ENCODE assay signal across 1 cellular context in the genomic region with DNA sequence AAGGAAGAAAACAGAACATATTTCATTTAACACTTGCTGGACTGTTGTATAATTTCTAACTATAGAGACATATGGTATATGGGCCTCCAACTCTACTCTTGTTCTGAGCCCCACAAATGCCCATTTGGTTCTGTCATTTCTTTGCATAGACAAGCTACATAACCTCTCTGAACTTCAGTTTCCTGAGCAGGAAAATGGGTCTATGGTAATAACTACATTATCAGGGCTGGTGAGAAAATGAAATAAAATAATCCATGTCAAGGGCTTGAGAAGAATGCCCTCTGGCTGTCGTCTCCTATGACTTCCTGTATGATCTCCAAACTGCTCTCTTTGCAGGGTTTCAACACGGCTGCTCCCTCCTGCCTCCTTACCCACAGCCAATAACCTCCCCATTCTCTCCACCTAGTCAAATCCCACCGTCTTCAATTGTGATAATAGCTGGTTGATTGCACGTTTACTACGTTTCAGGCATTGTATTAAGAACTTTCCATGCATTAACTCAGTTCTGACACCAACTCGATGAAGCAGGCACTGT.
A peak's percentile ranks its signal among the peaks of the same experiment; 100 is the strongest.
TF ChIP-seq lines count a peak whose summit lies in the region.

No MANE protein-coding gene starts in this region.

TF ChIP-seq in HepG2, 621 proteins besides CTCF, POLR2A, EP300 and RAD21 (continued from another document):
- TF ChIP-seq ZBED4 (CRISPR knock-in tag; IDR thresholded peaks at IDR 0.05; ENCODE audit: borderline replicate concordance) (0 out of 2 replicates have a peak, but pooled peaks have one; percentile 7), CCAR2 (optimal IDR thresholded peaks at IDR 0.05; ENCODE audit: low read depth, low read length) (no peak), PCBP2 (optimal IDR thresholded peaks at IDR 0.05; ENCODE audit: low read depth, low read length, poor library complexity, severe bottlenecking) (no peak), ZNF318 (CRISPR knock-in tag; IDR thresholded peaks at IDR 0.05) (no peak), NRL (CRISPR knock-in tag; IDR thresholded peaks at IDR 0.05; ENCODE audit: borderline replicate concordance) (no peak), BRCA1 (CRISPR knock-in tag; IDR thresholded peaks at IDR 0.05) (peak; percentile 84; the same call in 1 of the 2 replicates), KDM1A (CRISPR knock-in tag; IDR thresholded peaks at IDR 0.05) (no peak), FOXM1 (CRISPR knock-in tag; IDR thresholded peaks at IDR 0.05) (peak; percentile 6; the same call in 1 of the 2 replicates), GTF3A (CRISPR knock-in tag; conservative IDR thresholded peaks at IDR 0.05) (no peak), ZNF138 (CRISPR knock-in tag; IDR thresholded peaks at IDR 0.05; ENCODE audit: low read depth) (0 out of 2 replicates have a peak, but pooled peaks have one; percentile 3), ZNF282 (IDR thresholded peaks at IDR 0.05; ENCODE audit: partially characterized antibody) (no peak), NPAS2 (CRISPR knock-in tag; IDR thresholded peaks at IDR 0.05; ENCODE audit: borderline replicate concordance) (no peak), SMYD3 (CRISPR knock-in tag; IDR thresholded peaks at IDR 0.05) (no peak), CENPT (CRISPR knock-in tag; IDR thresholded peaks at IDR 0.05; ENCODE audit: low read depth) (no peak), NFE2L1 (CRISPR knock-in tag; IDR thresholded peaks at IDR 0.05; ENCODE audit: borderline replicate concordance) (no peak), TEAD3 (CRISPR knock-in tag; optimal IDR thresholded peaks at IDR 0.05; ENCODE audit: borderline replicate concordance) (no peak), E2F5 (CRISPR knock-in tag; conservative IDR thresholded peaks at IDR 0.05) (no peak), CAMTA2 (CRISPR knock-in tag; IDR thresholded peaks at IDR 0.05; ENCODE audit: borderline replicate concordance) (no peak), IRF1 (CRISPR knock-in tag; IDR thresholded peaks at IDR 0.05; ENCODE audit: low read depth) (no peak), FLYWCH1 (CRISPR knock-in tag; IDR thresholded peaks at IDR 0.05) (no peak), ZFP36L1 (CRISPR knock-in tag; IDR thresholded peaks at IDR 0.05) (no peak), TOPORS (CRISPR knock-in tag; IDR thresholded peaks at IDR 0.05) (no peak), LCORL (IDR thresholded peaks at IDR 0.05) (no peak), LCORL (CRISPR knock-in tag; IDR thresholded peaks at IDR 0.05) (no peak; the same call in 1 of the 2 replicates), ISX (CRISPR knock-in tag; conservative IDR thresholded peaks at IDR 0.05) (no peak), HBP1 (CRISPR knock-in tag; IDR thresholded peaks at IDR 0.05; ENCODE audit: low read depth) (no peak), ZNF556 (CRISPR knock-in tag; IDR thresholded peaks at IDR 0.05; ENCODE audit: borderline replicate concordance) (no peak), CBX5 (CRISPR knock-in tag; IDR thresholded peaks at IDR 0.05; ENCODE audit: borderline replicate concordance) (no peak)
- TF ChIP-seq, protein P1, sequence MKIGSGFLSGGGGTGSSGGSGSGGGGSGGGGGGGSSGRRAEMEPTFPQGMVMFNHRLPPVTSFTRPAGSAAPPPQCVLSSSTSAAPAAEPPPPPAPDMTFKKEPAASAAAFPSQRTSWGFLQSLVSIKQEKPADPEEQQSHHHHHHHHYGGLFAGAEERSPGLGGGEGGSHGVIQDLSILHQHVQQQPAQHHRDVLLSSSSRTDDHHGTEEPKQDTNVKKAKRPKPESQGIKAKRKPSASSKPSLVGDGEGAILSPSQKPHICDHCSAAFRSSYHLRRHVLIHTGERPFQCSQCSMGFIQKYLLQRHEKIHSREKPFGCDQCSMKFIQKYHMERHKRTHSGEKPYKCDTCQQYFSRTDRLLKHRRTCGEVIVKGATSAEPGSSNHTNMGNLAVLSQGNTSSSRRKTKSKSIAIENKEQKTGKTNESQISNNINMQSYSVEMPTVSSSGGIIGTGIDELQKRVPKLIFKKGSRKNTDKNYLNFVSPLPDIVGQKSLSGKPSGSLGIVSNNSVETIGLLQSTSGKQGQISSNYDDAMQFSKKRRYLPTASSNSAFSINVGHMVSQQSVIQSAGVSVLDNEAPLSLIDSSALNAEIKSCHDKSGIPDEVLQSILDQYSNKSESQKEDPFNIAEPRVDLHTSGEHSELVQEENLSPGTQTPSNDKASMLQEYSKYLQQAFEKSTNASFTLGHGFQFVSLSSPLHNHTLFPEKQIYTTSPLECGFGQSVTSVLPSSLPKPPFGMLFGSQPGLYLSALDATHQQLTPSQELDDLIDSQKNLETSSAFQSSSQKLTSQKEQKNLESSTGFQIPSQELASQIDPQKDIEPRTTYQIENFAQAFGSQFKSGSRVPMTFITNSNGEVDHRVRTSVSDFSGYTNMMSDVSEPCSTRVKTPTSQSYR (CRISPR knock-in tag; IDR thresholded peaks at IDR 0.05; ENCODE audit: borderline replicate concordance), result no peak
- TF ChIP-seq, protein P2, sequence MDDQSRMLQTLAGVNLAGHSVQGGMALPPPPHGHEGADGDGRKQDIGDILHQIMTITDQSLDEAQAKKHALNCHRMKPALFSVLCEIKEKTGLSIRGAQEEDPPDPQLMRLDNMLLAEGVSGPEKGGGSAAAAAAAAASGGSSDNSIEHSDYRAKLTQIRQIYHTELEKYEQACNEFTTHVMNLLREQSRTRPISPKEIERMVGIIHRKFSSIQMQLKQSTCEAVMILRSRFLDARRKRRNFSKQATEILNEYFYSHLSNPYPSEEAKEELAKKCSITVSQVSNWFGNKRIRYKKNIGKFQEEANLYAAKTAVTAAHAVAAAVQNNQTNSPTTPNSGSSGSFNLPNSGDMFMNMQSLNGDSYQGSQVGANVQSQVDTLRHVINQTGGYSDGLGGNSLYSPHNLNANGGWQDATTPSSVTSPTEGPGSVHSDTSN (CRISPR knock-in tag; IDR thresholded peaks at IDR 0.05; ENCODE audit: borderline replicate concordance), result no peak
- TF ChIP-seq, protein P3, sequence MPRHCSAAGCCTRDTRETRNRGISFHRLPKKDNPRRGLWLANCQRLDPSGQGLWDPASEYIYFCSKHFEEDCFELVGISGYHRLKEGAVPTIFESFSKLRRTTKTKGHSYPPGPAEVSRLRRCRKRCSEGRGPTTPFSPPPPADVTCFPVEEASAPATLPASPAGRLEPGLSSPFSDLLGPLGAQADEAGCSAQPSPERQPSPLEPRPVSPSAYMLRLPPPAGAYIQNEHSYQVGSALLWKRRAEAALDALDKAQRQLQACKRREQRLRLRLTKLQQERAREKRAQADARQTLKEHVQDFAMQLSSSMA (CRISPR knock-in tag; IDR thresholded peaks at IDR 0.05), result no peak
